Comparison of ENCODE assay signal across 11 cellular contexts in the genomic region with DNA sequence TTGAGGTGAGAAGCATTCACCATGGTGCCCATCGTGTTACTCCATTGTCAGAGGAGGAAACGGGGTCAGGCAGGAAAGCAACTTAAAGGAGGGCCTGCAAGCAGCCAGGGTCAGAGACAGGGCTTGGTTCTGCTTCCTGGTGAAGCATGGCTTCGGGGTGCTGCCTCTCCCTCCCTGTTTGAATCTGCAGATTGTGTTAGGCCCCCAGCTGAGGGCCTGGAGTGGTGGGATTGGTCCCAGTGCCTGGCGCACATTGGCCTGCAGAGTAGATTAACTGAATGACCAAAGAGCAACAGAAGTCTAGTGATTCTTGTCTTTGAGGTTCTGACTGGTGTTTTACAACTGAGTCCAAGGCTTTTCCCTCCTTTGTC. TPM values are rescaled to one million over a fixed set of nuclear protein-coding genes. Genes with fewer than 3 reads are reported as not detected.
A peak's percentile ranks its signal among the peaks of the same experiment; 100 is the strongest.
DNase-seq lines count a peak whose midpoint lies in the region; ATAC-seq, FAIRE-seq and TF ChIP-seq lines count a peak whose summit lies in the region.
"Had no signal": no experiment of that assay in that cellular context is flagged by ENCODE, and none has a peak within 500 bp of the region (broad histone marks: within the 10 kb centered on the region; RNA-seq: fewer than 3 reads in every experiment).

No MANE protein-coding gene starts in this region.

- peaks cover 24 to 40% of the 10 kb centered on the region in 2 experiments for H3K79me1 ChIP-seq in IMR-90 (ENCODE audit: low read depth in 1 of 2, low read length in 2 of 2)

- H3K36me3 Mint-ChIP-seq in osteocyte (ENCODE audit: unreplicated experiment), result no peaks in the 10 kb centered on the region

- H2BK20ac ChIP-seq in IMR-90 (ENCODE audit: low read depth, low read length), result no peak overlapping the region

- H3K9me1 ChIP-seq in IMR-90 (ENCODE audit: insufficient read depth, low read length), result no peaks in the 10 kb centered on the region; the same call in 1 of the 2 replicates

- H2BK5ac ChIP-seq in IMR-90 (ENCODE audit: low read depth, low read length, poor library complexity, severe bottlenecking), result no peak overlapping the region

- H3K4me1 ChIP-seq in IMR-90 (ENCODE audit: control insufficient read depth, insufficient read depth, low read length) (peaks cover 14% of the 10 kb centered on the region), GM12878 (ENCODE audit: control insufficient read depth, insufficient read depth, low read length) (peaks cover 15% of the 10 kb centered on the region), pancreas (peaks cover 0 to 6% (median 0%) of the 10 kb centered on the region in 3 donors)

- peak overlapping the region; percentile 31 for H3K27ac Mint-ChIP-seq in osteocyte (ENCODE audit: unreplicated experiment)

- H2AK9ac ChIP-seq in IMR-90 (replicated peaks; ENCODE audit: low read depth, low read length, poor library complexity), result peak overlapping the region; percentile 74

- no peak for ATAC-seq in IMR-90 (ENCODE audit: low read depth)
- no peak for ATAC-seq in GM12878
- no peak for ATAC-seq in pancreas
- ATAC-seq in GM18498 (IDR thresholded peaks at IDR 0.05; ENCODE audit: unreplicated experiment), result no peak
- no peak for ATAC-seq in GM18870 (IDR thresholded peaks at IDR 0.05; ENCODE audit: unreplicated experiment)
- ATAC-seq: effector memory CD8-positive, alpha-beta T cell; stimulated activated effector memory CD8-positive, alpha-beta T cell treated with anti-CD3 and anti-CD28 coated beads, Interleukin-12 subunit alpha, Interleukin-12 subunit beta, amount 100 ng/mL, for 72 hours had no signal

- H3K27me3 Mint-ChIP-seq in osteocyte (ENCODE audit: unreplicated experiment), result no peaks in the 10 kb centered on the region
- H3K27me3 Mint-ChIP-seq: effector memory CD8-positive, alpha-beta T cell had no signal

- H3K4me1 Mint-ChIP-seq in osteocyte (ENCODE audit: unreplicated experiment), result peaks cover 31% of the 10 kb centered on the region

- H4K8ac ChIP-seq in IMR-90 (ENCODE audit: low read depth in 2 of 2, low read length in 2 of 2), result no peak overlapping the region

- in situ Hi-C loops in IMR-90 (cut with MboI; ENCODE audit: low sequenced_read_pairs) (no loop called here), GM12878 (cut with MboI) (no loop called here)

- no peak overlapping the region for H3K56ac ChIP-seq in IMR-90 (ENCODE audit: extremely low read depth, insufficient read depth, low read length)

- H3K23ac ChIP-seq in IMR-90 (ENCODE audit: low read depth, low read length), result 0 out of 2 replicates have a peak overlapping the region, but pooled peaks have one; percentile 2

- RAD21 ChIA-PET in GM12878 (lab: Charles Lee; ENCODE audit: unreplicated experiment), result interaction anchor here (0.9 to 3.5 kb wide), 4 partner anchors 31 to 118 kb away, joined by 3 to 19 read pairs (median 5); no protein-coding TSS in a partner anchor

- H3K18ac ChIP-seq in IMR-90 (ENCODE audit: low read depth, low read length), result no peak overlapping the region

- no peak for TF ChIP-seq EP300 in GM12878 (IDR thresholded peaks at IDR 0.05; ENCODE audit: borderline replicate concordance in 1 of 2, control insufficient read depth in 1 of 2, low read depth in 2 of 2, low read length in 2 of 2)

- no peak for TF ChIP-seq POLR2A in IMR-90 (IDR thresholded peaks at IDR 0.05; ENCODE audit: low read depth, low read length)
- TF ChIP-seq POLR2A in GM12878 (IDR thresholded peaks at IDR 0.05; ENCODE audit: low read depth, low read length), result peak; percentile 12; the same call in 1 of the 2 replicates

- no peak overlapping the region for H2AK5ac ChIP-seq in IMR-90 (ENCODE audit: low read depth, low read length)

- POLR2A ChIA-PET in IMR-90 (lab: Charles Lee; ENCODE audit: unreplicated experiment), result interaction anchor here (0.5 kb wide), 1 partner anchor 11 kb away, joined by 4 read pairs; no protein-coding TSS in a partner anchor
- POLR2A ChIA-PET in GM12878 (lab: Charles Lee), result interaction anchor here (0.9 kb wide), 1 partner anchor 17 kb away, joined by 3 read pairs; a partner anchor contains a TSS

- dilution Hi-C loops in IMR-90 (cut with HindIII; ENCODE audit: low sequenced_read_pairs, unreplicated experiment), result no loop called here

- TF ChIP-seq RAD21 in IMR-90 (IDR thresholded peaks at IDR 0.05; ENCODE audit: low read length), result no peak
- no peak for TF ChIP-seq RAD21 in GM12878 (IDR thresholded peaks at IDR 0.05; ENCODE audit: insufficient read depth, low read depth, low read length)

- H3K9ac ChIP-seq in IMR-90 (ENCODE audit: low read depth, low read length) (no peak overlapping the region), GM12878 (ENCODE audit: control insufficient read depth, insufficient read depth, low read length) (no peak overlapping the region)

- no peak overlapping the region for H3K14ac ChIP-seq in IMR-90 (replicated peaks; ENCODE audit: low read depth, low read length)

- TF ChIP-seq CTCF in IMR-90 (conservative IDR thresholded peaks at IDR 0.05; ENCODE audit: low read depth, low read length), result no peak
- TF ChIP-seq CTCF in GM12878 (IDR thresholded peaks at IDR 0.05 in 2 of 3, conservative IDR thresholded peaks at IDR 0.05 in 1 of 3; ENCODE audit: control insufficient read depth in 2 of 3, extremely low read depth in 1 of 3, insufficient read depth in 1 of 3, low read depth in 3 of 3, low read length in 3 of 3), result no peak
- no peak for TF ChIP-seq CTCF in osteocyte (IDR thresholded peaks at IDR 0.05)
- no peak for TF ChIP-seq CTCF in pancreas (IDR thresholded peaks at IDR 0.05)

- SMC1A ChIA-PET in GM12878 (lab: Charles Lee; ENCODE audit: uncharacterized antibody, unreplicated experiment), result interaction anchor here (0.8 to 3.9 kb wide), 5 partner anchors 31 to 115 kb away, joined by 3 to 28 read pairs (median 7); no protein-coding TSS in a partner anchor

- peak overlapping the region; percentile 15; the same call in 1 of the 2 replicates for H3K4ac ChIP-seq in IMR-90 (ENCODE audit: low read depth, low read length)

- WGBS in IMR-90 (ENCODE audit: extremely low coverage in 2 of 2, insufficient read length in 1 of 2), 2 experiments, result 40% methylated on average over 1 of the region's 4 CpGs; no CpG with 5 or more reads in 1 of the 2 experiments
- 54% methylated on average over 4 of the region's 4 CpGs for WGBS in GM12878 (ENCODE audit: insufficient coverage, insufficient replicate concordance, low lambda C conversion rate, missing lambda C conversion rate)
- WGBS in pancreas, 2 donors, result 51 to 62% methylated on average over 4 of the region's 4 CpGs

- intact Hi-C loops in IMR-90 (cut with micrococcal nuclease), result no loop called here
- intact Hi-C loops in GM12878 (cut with micrococcal nuclease; ENCODE audit: unreplicated experiment), result no loop called here
- intact Hi-C loops in pancreas (cut with DNase I), result no loop called here

- H3K36me3 ChIP-seq in IMR-90 (ENCODE audit: control insufficient read depth, insufficient read depth, low read length) (peaks cover 10% of the 10 kb centered on the region; the same call in 1 of the 2 replicates), GM12878 (ENCODE audit: control insufficient read depth in 2 of 2, insufficient read depth in 2 of 2, low read length in 1 of 2) (no peaks in the 10 kb centered on the region; a peak in 1 of 4 replicates), pancreas (no peaks in the 10 kb centered on the region)

- CTCF ChIA-PET in IMR-90 (lab: Yijun Ruan, JAX) (no interaction called here), GM12878 (lab: Yijun Ruan, JAX) (interaction anchor here (0.6 to 4.6 kb wide), 14 partner anchors 10 to 121 kb away, joined by 3 to 59 read pairs (median 10); a partner anchor contains a TSS)

- H3K9me3 ChIP-seq in IMR-90 (ENCODE audit: control insufficient read depth, insufficient read depth, low read length) (no peaks in the 10 kb centered on the region), GM12878 (replicated peaks; ENCODE audit: control insufficient read depth, insufficient read depth, low read length) (no peaks in the 10 kb centered on the region), pancreas (no peaks in the 10 kb centered on the region)

- DNase-seq in IMR-90, result no peak
- no peak for DNase-seq in GM12878 (ENCODE audit: low read depth, low spot score)
- no peak for DNase-seq in osteocyte (ENCODE audit: extremely low spot score, unreplicated experiment)
- DNase-seq in pancreas, result no peak
- DNase-seq: activated effector memory CD4-positive, alpha-beta T cell treated with Interleukin-2 at 50 U/mL for 16 hours; effector memory CD8-positive, alpha-beta T cell; KG1; T-helper 9 cell had no signal

- no peak overlapping the region for H3K4me3 Mint-ChIP-seq in osteocyte (ENCODE audit: unreplicated experiment)

- H3K9me3 Mint-ChIP-seq in osteocyte (ENCODE audit: unreplicated experiment), result no peaks in the 10 kb centered on the region
- H3K9me3 Mint-ChIP-seq: effector memory CD8-positive, alpha-beta T cell; stimulated activated effector memory CD8-positive, alpha-beta T cell treated with anti-CD3 and anti-CD28 coated beads, Interleukin-12 subunit alpha, Interleukin-12 subunit beta, amount 100 ng/mL, for 72 hours had no signal

- no peak overlapping the region for H2BK120ac ChIP-seq in IMR-90 (ENCODE audit: low read depth, low read length)

- H2AFZ ChIP-seq in IMR-90 (replicated peaks; ENCODE audit: low read length, poor library complexity), result no peak overlapping the region
- no peak overlapping the region for H2AFZ ChIP-seq in GM12878 (ENCODE audit: control insufficient read depth, low read depth, low read length)

- H3K27me3 ChIP-seq in IMR-90 (ENCODE audit: control insufficient read depth, insufficient read depth, low read length), result no peaks in the 10 kb centered on the region
- H3K27me3 ChIP-seq in GM12878 (replicated peaks in 1 of 2; ENCODE audit: control insufficient read depth in 2 of 2, insufficient read depth in 2 of 2, low read length in 1 of 2), result no peaks in the 10 kb centered on the region
- H3K27me3 ChIP-seq in pancreas, result no peaks in the 10 kb centered on the region

- no peak overlapping the region for H3K27ac ChIP-seq in IMR-90 (ENCODE audit: insufficient read depth, low read length)
- H3K27ac ChIP-seq in GM12878 (ENCODE audit: control insufficient read depth, insufficient read depth), result no peak overlapping the region
- no peak overlapping the region for H3K27ac ChIP-seq in pancreas

- peaks cover 51% of the 10 kb centered on the region for H4K20me1 ChIP-seq in IMR-90 (ENCODE audit: insufficient read depth, low read length)
- peaks cover 4% of the 10 kb centered on the region for H4K20me1 ChIP-seq in GM12878 (ENCODE audit: control insufficient read depth, insufficient read depth)

- H3K4me2 ChIP-seq in IMR-90 (ENCODE audit: low read depth, low read length) (no peak overlapping the region; the same call in 1 of the 2 replicates), GM12878 (ENCODE audit: control insufficient read depth, insufficient read depth) (no peak overlapping the region)

- BruUV-seq in IMR-90 (replicated peaks; lab: Mats Ljungman, UMichigan), result no TSS peak
- BruUV-seq in GM12878 (replicated peaks; lab: Mats Ljungman, UMichigan), result no TSS peak

- H4K5ac ChIP-seq in IMR-90 (ENCODE audit: low read depth, low read length), result no peak overlapping the region

- no peak overlapping the region for H3K4me3 ChIP-seq in IMR-90 (ENCODE audit: insufficient read depth, low read depth, low read length)
- no peak overlapping the region for H3K4me3 ChIP-seq in GM12878
- H3K4me3 ChIP-seq in pancreas, result no peak overlapping the region

- FAIRE-seq in GM12878 (lab: Jason Lieb, UNC) (no peak), pancreas (lab: Jason Lieb, UNC) (no peak)

- no peak overlapping the region for H4K91ac ChIP-seq in IMR-90 (ENCODE audit: insufficient read depth, low read depth, low read length)

- no peak overlapping the region for H2BK15ac ChIP-seq in IMR-90 (ENCODE audit: low read depth, low read length)

- H3K79me2 ChIP-seq in GM12878 (ENCODE audit: control insufficient read depth, insufficient read depth, low read length), result peaks cover 11% of the 10 kb centered on the region

RNA-seq across cellular contexts. Expression of a gene that starts 4.0 kb away (rescaled TPM):
- total RNA-seq in IMR-90 (2012; rRNA removed) (1.1 TPM in 2 replicates), GM12878 (2014; rRNA removed) (2.8 and 3.3 TPM in 2 replicates), GM12878 (2014; rRNA removed; fragmentation: Illumina TruSeq; extraction: Trizol) (0.92 and 1.1 TPM in 2 replicates), GM12878 (2021) (17.9 TPM in 2 replicates), osteocyte (30.8 and 31.7 TPM in 2 replicates), pancreas (1 to 10 TPM; 4.3 to 8.8 (median 6.5) TPM)
- polyA plus RNA-seq in IMR-90 (2012; rRNA removed) (6.2 and 6.4 TPM in 2 replicates), GM12878 (2011; rRNA removed) (1.1 and 1.7 TPM in 2 replicates), GM12878 (2014; fragmentation: Illumina TruSeq; extraction: Trizol) (1.5 and 3.2 TPM in 2 replicates), GM12878 (2014; fragmentation: Nextera tagmentation; extraction: Ambion mirVana) (under 1 TPM; 0.50 to 0.71 TPM), GM12878 (2014; rRNA removed) (5.0 and 7.5 TPM in 2 replicates), GM12878 (2016; fragmentation: Nextera tagmentation; extraction: Ambion mirVana) (1 to 10 TPM in 1 of 2 experiments, under 1 TPM in 1; 0.88 to 1.0 TPM), pancreas (1 to 10 TPM; 2.9 to 4.8 TPM)
- polyA plus RNA-seq in IMR-90 (2012; cell fraction: cytosol; rRNA removed), result 9.7 and 10.0 TPM in 2 replicates
- 15.8 and 22.6 TPM in 2 replicates for polyA plus RNA-seq in IMR-90 (2012; cell fraction: nucleus; rRNA removed; ENCODE audit: low replicate concordance)
- total RNA-seq in GM12878 (2013; cell fraction: nucleolus; rRNA removed), result 4.6 and 5.9 TPM in 2 replicates
- 1.5 TPM for polyA plus RNA-seq in GM12878 (2011; ENCODE audit: low read depth)
- polyA plus RNA-seq in GM12878 (2011; cell fraction: cytosol; rRNA removed), result 1.9 and 2.3 TPM in 2 replicates
- 6.6 and 7.6 TPM in 2 replicates for polyA plus RNA-seq in GM12878 (2011; cell fraction: nucleus; rRNA removed)
- polyA plus RNA-seq in GM12878 (2012), result 5.9 and 6.2 TPM in 2 replicates
- 0.95 and 1.9 TPM in 2 replicates for polyA minus RNA-seq in GM12878 (2011; rRNA and poly(A)+ RNA removed)
- 2.4 and 2.6 TPM in 2 replicates for polyA minus RNA-seq in GM12878 (2011; cell fraction: cytosol; rRNA and poly(A)+ RNA removed)
- 1.9 and 3.3 TPM in 2 replicates for polyA minus RNA-seq in GM12878 (2011; cell fraction: nucleus; rRNA and poly(A)+ RNA removed)

RNA-seq across cellular contexts. Expression of a gene that starts 17.6 kb away (rescaled TPM):
- total RNA-seq in IMR-90 (2012; rRNA removed), result 9.9 and 17.5 TPM in 2 replicates
- polyA plus RNA-seq in IMR-90 (2012; rRNA removed), result 75.1 and 101 TPM in 2 replicates
- 67.5 and 73.6 TPM in 2 replicates for polyA plus RNA-seq in IMR-90 (2012; cell fraction: cytosol; rRNA removed)
- 35.0 and 62.6 TPM in 2 replicates for polyA plus RNA-seq in IMR-90 (2012; cell fraction: nucleus; rRNA removed; ENCODE audit: low replicate concordance)
- total RNA-seq in GM12878 (2013; cell fraction: nucleolus; rRNA removed), result 6.5 and 14.6 TPM in 2 replicates
- total RNA-seq in GM12878 (2014; rRNA removed), result 9.1 and 10.5 TPM in 2 replicates
- 6.9 and 8.9 TPM in 2 replicates for total RNA-seq in GM12878 (2014; rRNA removed; fragmentation: Illumina TruSeq; extraction: Trizol)
- 21.9 and 24.7 TPM in 2 replicates for total RNA-seq in GM12878 (2021)
- polyA plus RNA-seq in GM12878 (2011; ENCODE audit: low read depth), result 8.1 TPM
- 3.7 and 8.0 TPM in 2 replicates for polyA plus RNA-seq in GM12878 (2011; rRNA removed)
- polyA plus RNA-seq in GM12878 (2011; cell fraction: cytosol; rRNA removed), result 23.6 and 25.3 TPM in 2 replicates
- polyA plus RNA-seq in GM12878 (2011; cell fraction: nucleus; rRNA removed), result 11.4 and 15.6 TPM in 2 replicates
- polyA plus RNA-seq in GM12878 (2012), result 14.9 and 15.2 TPM in 2 replicates
- 14.6 and 16.9 TPM in 2 replicates for polyA plus RNA-seq in GM12878 (2014; fragmentation: Illumina TruSeq; extraction: Trizol)
- polyA plus RNA-seq in GM12878 (2014; fragmentation: Nextera tagmentation; extraction: Ambion mirVana), result 1 to 10 TPM; 6.2 to 7.6 TPM
- polyA plus RNA-seq in GM12878 (2014; rRNA removed), result 18.9 and 24.3 TPM in 2 replicates
- 10 to 100 TPM; 26.4 to 32.4 TPM for polyA plus RNA-seq in GM12878 (2016; fragmentation: Nextera tagmentation; extraction: Ambion mirVana)
- polyA minus RNA-seq in GM12878 (2011; rRNA and poly(A)+ RNA removed), result 4.2 and 10.8 TPM in 2 replicates
- 5.3 and 7.7 TPM in 2 replicates for polyA minus RNA-seq in GM12878 (2011; cell fraction: cytosol; rRNA and poly(A)+ RNA removed)
- 1.5 and 3.3 TPM in 2 replicates for polyA minus RNA-seq in GM12878 (2011; cell fraction: nucleus; rRNA and poly(A)+ RNA removed)
- total RNA-seq in osteocyte, result 47.3 and 57.7 TPM in 2 replicates
- total RNA-seq in pancreas, result 10 to 100 TPM; 10.7 to 23.0 (median 15.3) TPM
- polyA plus RNA-seq in pancreas, result 10 to 100 TPM; 25.5 to 41.3 TPM

RNA-seq across cellular contexts. Expression of a gene that starts 31.9 kb away (rescaled TPM):
- total RNA-seq in IMR-90 (2012; rRNA removed) (10.9 and 13.9 TPM in 2 replicates), GM12878 (2014; rRNA removed) (36.1 TPM in 2 replicates), GM12878 (2014; rRNA removed; fragmentation: Illumina TruSeq; extraction: Trizol) (13.8 and 15.3 TPM in 2 replicates), GM12878 (2021) (31.9 and 32.8 TPM in 2 replicates), osteocyte (22.4 and 22.7 TPM in 2 replicates), pancreas (1 to 10 TPM; 4.2 to 8.1 (median 6.2) TPM)
- polyA plus RNA-seq in IMR-90 (2012; rRNA removed) (8.2 and 8.8 TPM in 2 replicates), GM12878 (2011; rRNA removed) (31.3 and 33.1 TPM in 2 replicates), GM12878 (2014; fragmentation: Illumina TruSeq; extraction: Trizol) (20.2 and 21.9 TPM in 2 replicates), GM12878 (2014; fragmentation: Nextera tagmentation; extraction: Ambion mirVana) (10 to 100 TPM in 1 of 2 experiments, 1 to 10 TPM in 1; 5.3 to 10.8 TPM), GM12878 (2014; rRNA removed) (32.1 and 33.5 TPM in 2 replicates), GM12878 (2016; fragmentation: Nextera tagmentation; extraction: Ambion mirVana) (10 to 100 TPM in 1 of 2 experiments, 1 to 10 TPM in 1; 7.7 to 14.1 TPM), pancreas (10 to 100 TPM in 1 of 2 donors, 1 to 10 TPM in 1; 5.2 to 10.7 TPM)
- 7.4 and 8.5 TPM in 2 replicates for polyA plus RNA-seq in IMR-90 (2012; cell fraction: cytosol; rRNA removed)
- 5.2 and 7.5 TPM in 2 replicates for polyA plus RNA-seq in IMR-90 (2012; cell fraction: nucleus; rRNA removed; ENCODE audit: low replicate concordance)
- total RNA-seq in GM12878 (2013; cell fraction: nucleolus; rRNA removed), result 6.2 and 7.2 TPM in 2 replicates
- 9.0 TPM for polyA plus RNA-seq in GM12878 (2011; ENCODE audit: low read depth)
- 26.4 and 31.8 TPM in 2 replicates for polyA plus RNA-seq in GM12878 (2011; cell fraction: cytosol; rRNA removed)
- 25.3 and 26.7 TPM in 2 replicates for polyA plus RNA-seq in GM12878 (2011; cell fraction: nucleus; rRNA removed)
- 16.8 and 18.4 TPM in 2 replicates for polyA plus RNA-seq in GM12878 (2012)
- polyA minus RNA-seq in GM12878 (2011; rRNA and poly(A)+ RNA removed), result 13.9 and 21.8 TPM in 2 replicates
- 12.0 and 12.3 TPM in 2 replicates for polyA minus RNA-seq in GM12878 (2011; cell fraction: cytosol; rRNA and poly(A)+ RNA removed)
- polyA minus RNA-seq in GM12878 (2011; cell fraction: nucleus; rRNA and poly(A)+ RNA removed), result 9.3 and 13.9 TPM in 2 replicates

RNA-seq across cellular contexts. Expression of a gene that starts 38.8 kb away (rescaled TPM):
- 1.1 and 2.0 TPM in 2 replicates for total RNA-seq in IMR-90 (2012; rRNA removed)
- polyA plus RNA-seq in IMR-90 (2012; rRNA removed), result 9.4 and 9.8 TPM in 2 replicates
- 4.7 and 4.8 TPM in 2 replicates for polyA plus RNA-seq in IMR-90 (2012; cell fraction: cytosol; rRNA removed)
- polyA plus RNA-seq in IMR-90 (2012; cell fraction: nucleus; rRNA removed; ENCODE audit: low replicate concordance), result 15.6 and 30.1 TPM in 2 replicates
- total RNA-seq in GM12878 (2013; cell fraction: nucleolus; rRNA removed), result 6.7 and 9.2 TPM in 2 replicates
- total RNA-seq in GM12878 (2014; rRNA removed), result 1.0 and 1.4 TPM in 2 replicates
- 1.4 and 1.8 TPM in 2 replicates for total RNA-seq in GM12878 (2014; rRNA removed; fragmentation: Illumina TruSeq; extraction: Trizol)
- total RNA-seq in GM12878 (2021), result 7.4 and 8.4 TPM in 2 replicates
- 4.5 TPM for polyA plus RNA-seq in GM12878 (2011; ENCODE audit: low read depth)
- polyA plus RNA-seq in GM12878 (2011; rRNA removed), result 3.2 and 4.3 TPM in 2 replicates
- polyA plus RNA-seq in GM12878 (2011; cell fraction: cytosol; rRNA removed), result 2.7 and 3.7 TPM in 2 replicates
- 4.7 and 6.5 TPM in 2 replicates for polyA plus RNA-seq in GM12878 (2011; cell fraction: nucleus; rRNA removed)
- polyA plus RNA-seq in GM12878 (2012), result 5.0 and 6.3 TPM in 2 replicates
- 5.5 and 8.0 TPM in 2 replicates for polyA plus RNA-seq in GM12878 (2014; fragmentation: Illumina TruSeq; extraction: Trizol)
- 1 to 10 TPM; 2.3 to 2.4 TPM for polyA plus RNA-seq in GM12878 (2014; fragmentation: Nextera tagmentation; extraction: Ambion mirVana)
- 8.6 and 9.0 TPM in 2 replicates for polyA plus RNA-seq in GM12878 (2014; rRNA removed)
- polyA plus RNA-seq in GM12878 (2016; fragmentation: Nextera tagmentation; extraction: Ambion mirVana), result 1 to 10 TPM; 7.5 to 7.9 TPM
- 1.7 and 1.8 TPM in 2 replicates for polyA minus RNA-seq in GM12878 (2011; rRNA and poly(A)+ RNA removed)
- polyA minus RNA-seq in GM12878 (2011; cell fraction: cytosol; rRNA and poly(A)+ RNA removed), result 1.2 TPM in 1 of 2 replicates, not detected in the other
- 1.5 and 1.7 TPM in 2 replicates for polyA minus RNA-seq in GM12878 (2011; cell fraction: nucleus; rRNA and poly(A)+ RNA removed)
- 17.6 and 19.9 TPM in 2 replicates for total RNA-seq in osteocyte
- total RNA-seq in pancreas, result 1 to 10 TPM; 2.5 to 6.3 (median 2.9) TPM
- polyA plus RNA-seq in pancreas, result 1 to 10 TPM; 5.8 to 6.8 TPM

RNA-seq across cellular contexts. Expression of a gene that starts 51.2 kb away (rescaled TPM):
- total RNA-seq in IMR-90 (2012; rRNA removed) (15.0 and 18.5 TPM in 2 replicates), GM12878 (2014; rRNA removed) (30.8 and 34.8 TPM in 2 replicates), GM12878 (2014; rRNA removed; fragmentation: Illumina TruSeq; extraction: Trizol) (10.9 and 11.5 TPM in 2 replicates), GM12878 (2021) (24.7 and 27.3 TPM in 2 replicates), osteocyte (49.1 and 62.6 TPM in 2 replicates), pancreas (10 to 100 TPM in 1 of 6 donors, 1 to 10 TPM in 5; 4.4 to 97.7 (median 6.6) TPM)
- polyA plus RNA-seq in IMR-90 (2012; rRNA removed) (23.2 and 23.4 TPM in 2 replicates), GM12878 (2011; rRNA removed) (11.0 and 24.2 TPM in 2 replicates), GM12878 (2014; fragmentation: Illumina TruSeq; extraction: Trizol) (11.9 and 12.1 TPM in 2 replicates), GM12878 (2014; fragmentation: Nextera tagmentation; extraction: Ambion mirVana) (1 to 10 TPM; 2.2 to 8.6 TPM), GM12878 (2014; rRNA removed) (23.3 and 28.2 TPM in 2 replicates), GM12878 (2016; fragmentation: Nextera tagmentation; extraction: Ambion mirVana) (10 to 100 TPM; 23.2 to 26.4 TPM), pancreas (10 to 100 TPM in 1 of 2 donors, 1 to 10 TPM in 1; 6.5 to 12.8 TPM)
- 15.9 and 35.9 TPM in 2 replicates for polyA plus RNA-seq in IMR-90 (2012; cell fraction: cytosol; rRNA removed)
- polyA plus RNA-seq in IMR-90 (2012; cell fraction: nucleus; rRNA removed; ENCODE audit: low replicate concordance), result 13.3 and 22.2 TPM in 2 replicates
- 7.3 and 7.7 TPM in 2 replicates for total RNA-seq in GM12878 (2013; cell fraction: nucleolus; rRNA removed)
- polyA plus RNA-seq in GM12878 (2011; ENCODE audit: low read depth), result 11.3 TPM
- 34.0 and 35.7 TPM in 2 replicates for polyA plus RNA-seq in GM12878 (2011; cell fraction: cytosol; rRNA removed)
- 28.7 and 29.6 TPM in 2 replicates for polyA plus RNA-seq in GM12878 (2011; cell fraction: nucleus; rRNA removed)
- polyA plus RNA-seq in GM12878 (2012), result 20.6 and 27.2 TPM in 2 replicates
- polyA minus RNA-seq in GM12878 (2011; rRNA and poly(A)+ RNA removed), result 21.1 and 31.7 TPM in 2 replicates
- polyA minus RNA-seq in GM12878 (2011; cell fraction: cytosol; rRNA and poly(A)+ RNA removed), result 13.4 and 13.8 TPM in 2 replicates
- polyA minus RNA-seq in GM12878 (2011; cell fraction: nucleus; rRNA and poly(A)+ RNA removed), result 5.4 and 8.8 TPM in 2 replicates
